Comparison of ENCODE assay signal across 11 cellular contexts in the genomic region with DNA sequence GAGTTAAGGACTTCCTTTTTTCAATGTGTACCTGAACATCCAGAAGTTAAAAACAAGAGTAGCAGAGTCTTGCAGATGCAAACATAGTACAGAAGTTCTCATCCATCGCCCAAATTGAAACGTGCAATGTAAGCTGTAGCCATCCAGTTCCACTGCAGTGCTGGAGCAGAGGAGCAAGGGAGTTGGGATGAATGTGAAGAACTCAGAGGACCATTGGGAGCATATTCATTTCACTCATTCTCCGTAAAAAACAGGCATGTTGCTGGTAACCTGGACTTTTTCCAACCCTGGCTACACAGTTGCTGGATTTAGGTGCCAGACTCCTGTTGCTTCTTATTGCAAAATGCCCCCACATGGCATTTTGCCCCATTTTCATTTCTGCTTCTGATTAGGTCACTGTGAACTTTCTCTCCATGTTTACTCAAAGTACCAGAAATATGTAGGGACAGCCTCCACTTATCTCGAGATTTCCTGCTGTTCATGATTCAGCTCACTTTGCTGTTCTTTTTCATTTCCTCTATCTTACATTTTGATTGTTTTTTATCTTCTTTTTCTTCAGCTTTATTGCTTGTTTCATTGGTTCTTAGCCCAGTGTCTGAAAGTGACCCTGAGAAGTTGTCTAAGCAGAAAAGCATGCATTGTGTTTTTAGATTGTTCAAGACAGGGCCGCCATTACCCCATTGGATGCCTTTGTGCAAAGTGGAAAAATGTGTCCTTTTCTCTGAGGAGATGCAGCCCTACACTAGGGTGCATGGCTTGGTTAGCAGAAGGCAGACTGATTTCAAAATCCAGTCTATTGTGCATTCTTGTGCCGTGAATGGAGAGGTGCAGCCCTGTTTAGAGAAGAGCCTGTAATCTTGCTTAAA.
DNase-seq lines count a peak whose midpoint lies in the region; ATAC-seq and TF ChIP-seq lines count a peak whose summit lies in the region.
"Had no signal": no experiment of that assay in that cellular context is flagged by ENCODE, and none has a peak within 500 bp of the region (broad histone marks: within the 10 kb centered on the region; RNA-seq: fewer than 3 reads in every experiment).

No MANE protein-coding gene starts in this region.

- peak overlapping the region in 1 of 2 experiments; percentile 18 for H3K18ac ChIP-seq in mesenchymal stem cell (ENCODE audit: low read depth in 1 of 2, low read length in 2 of 2)

- H3K27ac ChIP-seq in mesenchymal stem cell (ENCODE audit: low read length, poor library complexity, severe bottlenecking) (no peak overlapping the region), aorta (ENCODE audit: low read depth in 1 of 2, low read length in 2 of 2) (peak overlapping the region in 1 of 2 donors; percentile 25), transverse colon (no peak overlapping the region)
- H3K27ac ChIP-seq: neutrophil had no signal

- H3K36me3 ChIP-seq in adipocyte (ENCODE audit: control insufficient read depth, insufficient read depth, low read length, severe bottlenecking) = no peaks in the 10 kb centered on the region
- H3K36me3 ChIP-seq in mesenchymal stem cell (ENCODE audit: control insufficient read depth in 1 of 2, insufficient read depth in 2 of 2, low read depth in 1 of 2, low read length in 2 of 2) = no peaks in the 10 kb centered on the region
- H3K36me3 ChIP-seq in aorta (ENCODE audit: control insufficient read depth in 1 of 2, insufficient read depth in 2 of 2, low read length in 1 of 2) = peaks cover 0 to 2% of the 10 kb centered on the region in 2 donors
- no peaks in the 10 kb centered on the region for H3K36me3 ChIP-seq in transverse colon
- H3K36me3 ChIP-seq: neutrophil had no signal

- H3K9me3 ChIP-seq in adipocyte (ENCODE audit: control insufficient read depth, low read length) (no peaks in the 10 kb centered on the region), mesenchymal stem cell (ENCODE audit: control insufficient read depth, low read length) (no peaks in the 10 kb centered on the region), aorta (ENCODE audit: control insufficient read depth, low read length) (no peaks in the 10 kb centered on the region), transverse colon (no peaks in the 10 kb centered on the region)
- H3K9me3 ChIP-seq: neutrophil had no signal

- no peak overlapping the region for H2BK120ac ChIP-seq in mesenchymal stem cell (ENCODE audit: low read depth, low read length)

- no peak for TF ChIP-seq POLR2A in transverse colon (IDR thresholded peaks at IDR 0.05)

- ATAC-seq in aorta (ENCODE audit: low FRiP score) (no peak), GM18858 (IDR thresholded peaks at IDR 0.05; ENCODE audit: unreplicated experiment) (no peak)

- WGBS in mesenchymal stem cell = 68% methylated on average over 6 of the region's 6 CpGs
- 33 to 34% methylated on average over 6 of the region's 6 CpGs for WGBS in aorta, 2 donors
- WGBS in transverse colon (ENCODE audit: low coverage in 1 of 2), 2 donors = 69 to 71% methylated on average over 3 to 6 of the region's 6 CpGs

- in situ Hi-C loops in transverse colon (cut with MboI; ENCODE audit: low pct_ligation_motif_present in 1 of 4, low pct_unique_long_range_greater_than_20kb in 1 of 4, low sequenced_read_pairs in 3 of 4) = no loop called here

- no peak overlapping the region for H2BK5ac ChIP-seq in mesenchymal stem cell (ENCODE audit: low read depth, low read length, poor library complexity, severe bottlenecking)

- H3K79me1 ChIP-seq in mesenchymal stem cell (replicated peaks; ENCODE audit: low read length, poor library complexity, severe bottlenecking) = no peaks in the 10 kb centered on the region

- DNase-seq in AG20443 (ENCODE audit: low spot score) (peak; percentile 34), GM04504 (ENCODE audit: low read depth) (peak; percentile 39), adipocyte (ENCODE audit: low read depth) (peak; percentile 67), mesenchymal stem cell (peak; percentile 51), aorta (no peak), globus pallidus (ENCODE audit: low spot score) (no peak), transverse colon (no peak)
- DNase-seq: glutamatergic neuron, NCI-H1092 treated with DMSO at 0.1 percent for 48 hours had no signal

- H3K4me1 ChIP-seq in adipocyte (ENCODE audit: control insufficient read depth, insufficient read depth, low read length) (peaks cover 12% of the 10 kb centered on the region), mesenchymal stem cell (ENCODE audit: control insufficient read depth, insufficient read depth, low read depth, low read length) (peaks cover 11% of the 10 kb centered on the region), aorta (ENCODE audit: control insufficient read depth in 1 of 2, insufficient read depth in 2 of 2, low read length in 2 of 2) (peaks cover 0 to 3% of the 10 kb centered on the region in 2 donors), transverse colon (peaks cover 0 to 15% (median 5%) of the 10 kb centered on the region in 4 donors)

- peak overlapping the region in 1 of 2 experiments; percentile 77 for H3K23ac ChIP-seq in mesenchymal stem cell (ENCODE audit: low read length in 2 of 2)

- peak overlapping the region; percentile 35 for H4K8ac ChIP-seq in mesenchymal stem cell (ENCODE audit: low read length)

- no peaks in the 10 kb centered on the region for H3K27me3 ChIP-seq in adipocyte (replicated peaks; ENCODE audit: control insufficient read depth, insufficient read depth, low read length)
- no peaks in the 10 kb centered on the region for H3K27me3 ChIP-seq in mesenchymal stem cell (ENCODE audit: control insufficient read depth in 1 of 2, insufficient read depth in 1 of 2, low read length in 2 of 2)
- H3K27me3 ChIP-seq in aorta (ENCODE audit: control insufficient read depth in 1 of 2, insufficient read depth in 2 of 2, low read length in 1 of 2) = no peaks in the 10 kb centered on the region
- no peaks in the 10 kb centered on the region for H3K27me3 ChIP-seq in transverse colon
- H3K27me3 ChIP-seq: neutrophil had no signal

- H3K14ac ChIP-seq in mesenchymal stem cell (ENCODE audit: low read length in 2 of 2) = no peak overlapping the region

- no peak overlapping the region for H2AK5ac ChIP-seq in mesenchymal stem cell (ENCODE audit: low read length, severe bottlenecking)

- H3K4me2 ChIP-seq in mesenchymal stem cell (ENCODE audit: low read length, poor library complexity, severe bottlenecking) = no peak overlapping the region

- no peak overlapping the region for H2AFZ ChIP-seq in mesenchymal stem cell (ENCODE audit: low read depth, low read length)

- peak overlapping the region; percentile 20 for H3K4me3 ChIP-seq in adipocyte (ENCODE audit: low read length)
- no peak overlapping the region for H3K4me3 ChIP-seq in mesenchymal stem cell (ENCODE audit: insufficient read depth in 1 of 2, low read depth in 1 of 2, low read length in 2 of 2)
- H3K4me3 ChIP-seq in aorta (ENCODE audit: low read length in 2 of 2) = no peak overlapping the region
- no peak overlapping the region for H3K4me3 ChIP-seq in transverse colon

- H4K91ac ChIP-seq in mesenchymal stem cell (ENCODE audit: low read length) = no peak overlapping the region

- intact Hi-C loops in aorta (cut with DNase I) = no loop called here
- intact Hi-C loops in transverse colon (cut with DNase I; ENCODE audit: low total_unique reads) = no loop called here

- no peak overlapping the region for H2BK15ac ChIP-seq in mesenchymal stem cell (ENCODE audit: low read depth, poor library complexity, severe bottlenecking)

- H3K9ac ChIP-seq in adipocyte (ENCODE audit: low read length) (peak overlapping the region; percentile 11), mesenchymal stem cell (ENCODE audit: low read length) (no peak overlapping the region)

- no peak for TF ChIP-seq CTCF in transverse colon (IDR thresholded peaks at IDR 0.05)

- no peak overlapping the region for H2BK12ac ChIP-seq in mesenchymal stem cell (ENCODE audit: low read length in 2 of 2)

- H3K4ac ChIP-seq in mesenchymal stem cell (ENCODE audit: low read depth in 1 of 2, low read length in 2 of 2) = no peak overlapping the region

- no peak for TF ChIP-seq EP300 in transverse colon (IDR thresholded peaks at IDR 0.05; ENCODE audit: low read depth)

Comparison
In these comparisons a context has a peak if more than half of its experiments do, and no peak if none do; other contexts are left out.
1. DNase-seq: peak in AG20443 (single experiment), GM04504 (single experiment), adipocyte (single experiment) and mesenchymal stem cell (single experiment); none in aorta (0 of 2), globus pallidus (single experiment) and transverse colon (single experiment).